In genomic region chr1:162930532-162931438, GRCh38 we compare ENCODE assay signal across 15 cellular contexts.
DNase-seq lines count a peak whose midpoint lies in the region; ATAC-seq and TF ChIP-seq lines count a peak whose summit lies in the region.
"Had no signal": no experiment of that assay in that cellular context is flagged by ENCODE, and none has a peak within 500 bp of the region (broad histone marks: within the 10 kb centered on the region; RNA-seq: fewer than 3 reads in every experiment).

No MANE protein-coding gene starts in this region.

- H3F3A ChIP-seq in smooth muscle cell (ENCODE audit: low read depth), result peaks cover 9% of the 10 kb centered on the region

- H3K36me3 ChIP-seq in WERI-Rb-1 (no peaks in the 10 kb centered on the region), smooth muscle cell (ENCODE audit: low read depth) (no peaks in the 10 kb centered on the region)
- H3K36me3 ChIP-seq: HAP-1 had no signal

- H3K9me3 ChIP-seq in WERI-Rb-1 (ENCODE audit: severe bottlenecking) (no peaks in the 10 kb centered on the region), smooth muscle cell (replicated peaks; ENCODE audit: low read depth) (no peaks in the 10 kb centered on the region)
- H3K9me3 ChIP-seq: HAP-1 had no signal

- DNase-seq in NCI-H146 (lab: John Stamatoyannopoulos, UW) (peak; percentile 62), WERI-Rb-1 (no peak), inferior parietal cortex (ENCODE audit: extremely low spot score) (peak; percentile 25), smooth muscle cell (lab: John Stamatoyannopoulos, UW; ENCODE audit: unreplicated experiment) (no peak), DMS 273 (lab: John Stamatoyannopoulos, UW; ENCODE audit: unreplicated experiment) (no peak)
- DNase-seq in activated CD4-positive, alpha-beta T cell treated with anti-CD3 and anti-CD28 coated beads for 1 hour, result no peak
- DNase-seq: ACHN; CD8-positive, alpha-beta T cell; NCI-H1694 treated with DMSO at 0.1 percent for 48 hours; NCI-H446; NCI-H774; SHP77 had no signal

- H3K4me3 ChIP-seq in WERI-Rb-1 (ENCODE audit: low read depth, low read length), result no peak overlapping the region
- H3K4me3 ChIP-seq in smooth muscle cell, result no peak overlapping the region
- H3K4me3 ChIP-seq: HAP-1 had no signal

- peak overlapping the region; percentile 6 for H3K4me2 ChIP-seq in smooth muscle cell

- H3K27ac ChIP-seq in WERI-Rb-1, result peak overlapping the region; percentile 21
- H3K27ac ChIP-seq in smooth muscle cell (ENCODE audit: low read depth), result no peak overlapping the region

- no peak for ATAC-seq in GM19351 (IDR thresholded peaks at IDR 0.05; ENCODE audit: unreplicated experiment)
- ATAC-seq in HG02571 (IDR thresholded peaks at IDR 0.05; ENCODE audit: unreplicated experiment), result no peak
- ATAC-seq: CD8-positive, alpha-beta T cell had no signal

- 29% methylated on average over 3 of the region's 3 CpGs for WGBS in smooth muscle cell (ENCODE audit: low lambda C conversion rate)

- no peak overlapping the region for H3K9ac ChIP-seq in smooth muscle cell (ENCODE audit: low read depth)

- no peaks in the 10 kb centered on the region for H3K27me3 ChIP-seq in WERI-Rb-1 (ENCODE audit: insufficient read depth, low read depth, severe bottlenecking)
- no peaks in the 10 kb centered on the region for H3K27me3 ChIP-seq in smooth muscle cell (ENCODE audit: low read depth)

- no peak overlapping the region for H2AFZ ChIP-seq in smooth muscle cell (ENCODE audit: low read depth)

- no peaks in the 10 kb centered on the region for H4K20me1 ChIP-seq in smooth muscle cell (ENCODE audit: low read depth)

- TF ChIP-seq CTCF in WERI-Rb-1 (IDR thresholded peaks at IDR 0.05; ENCODE audit: low read depth, low read length), result no peak
- TF ChIP-seq CTCF in smooth muscle cell (IDR thresholded peaks at IDR 0.05; ENCODE audit: borderline replicate concordance, insufficient read depth, poor library complexity, severe bottlenecking), result no peak

- H3K4me1 ChIP-seq in smooth muscle cell (ENCODE audit: low read depth), result no peaks in the 10 kb centered on the region
- H3K4me1 ChIP-seq: HAP-1 had no signal

- no peaks in the 10 kb centered on the region for H3K79me2 ChIP-seq in smooth muscle cell (ENCODE audit: low read depth)

Comparison
In these comparisons a context has a peak if more than half of its experiments do, and no peak if none do; other contexts are left out.
1. DNase-seq: peak in NCI-H146 (single experiment) and inferior parietal cortex (single experiment); none in WERI-Rb-1 (single experiment), smooth muscle cell (single experiment), DMS 273 (single experiment) and activated CD4-positive, alpha-beta T cell treated with anti-CD3 and anti-CD28 coated beads for 1 hour (single experiment).